Comparison of ENCODE assay signal across 21 cellular contexts in genomic region chr2:109419171-109419756, GRCh38.
"Had no signal": no experiment of that assay in that cellular context is flagged by ENCODE, and none has a peak within 500 bp of the region (broad histone marks: within the 10 kb centered on the region; RNA-seq: fewer than 3 reads in every experiment).

No MANE protein-coding gene starts in this region.

- H3K4me3 ChIP-seq: lung, smooth muscle cell, thyroid gland had no signal

- H3K4me1 ChIP-seq: parathyroid adenoma had no signal

- FAIRE-seq: endometrium, keratinocyte, TTC549 had no signal

- H3K36me3 ChIP-seq: thyroid gland, WERI-Rb-1 had no signal

- H3K4me1 Mint-ChIP-seq: activated naive CD8-positive, alpha-beta T cell treated with anti-CD3 and anti-CD28 coated beads, Interleukin-2, amount 10 ng/mL, durations not matched to agents 7 days and 5 days had no signal

- H3K9ac ChIP-seq: parathyroid adenoma had no signal

- H3K79me2 ChIP-seq: parathyroid adenoma had no signal

- H3K4me2 ChIP-seq: smooth muscle cell had no signal

- H3K9me3 ChIP-seq: thyroid gland had no signal

- H2AFZ ChIP-seq: parathyroid adenoma had no signal

- DNase-seq: activated CD4-positive, CD25-positive, alpha-beta regulatory T cell treated with anti-CD3 and anti-CD28 coated beads, Interleukin-2, amount 50 U/mL, for 72 hours; activated CD8-positive, alpha-beta memory T cell treated with anti-CD3 and anti-CD28 coated beads, Interleukin-2, amount 50 U/mL, for 4 hours; activated naive CD4-positive, alpha-beta T cell; activated naive CD8-positive, alpha-beta T cell treated with anti-CD3 and anti-CD28 coated beads, Interleukin-2, amount 10 ng/mL, durations not matched to agents 7 days and 5 days; activated T-cell treated with anti-CD3 and anti-CD28 coated beads, Interleukin-2, amount 50 U/mL, for 4 hours; effector CD4-positive, alpha-beta T cell; stimulated activated CD4-positive, alpha-beta T cell treated with anti-CD3 and anti-CD28 coated beads, Interleukin-4, amount 100 ng/mL, for 1 hour; stimulated activated naive CD8-positive, alpha-beta T cell treated with anti-CD3 and anti-CD28 coated beads, Interleukin-15, Interleukin-2, amounts not matched to agents 100 U/mL and 50 U/mL, for 24 hours; T-helper 1 cell; thyroid gland; WERI-Rb-1 had no signal

- H3K36me3 Mint-ChIP-seq: activated naive CD8-positive, alpha-beta T cell treated with anti-CD3 and anti-CD28 coated beads, Interleukin-2, amount 10 ng/mL, durations not matched to agents 7 days and 5 days; natural killer cell treated with Interleukin-12 subunit alpha and Interleukin-12 subunit beta and Interleukin-15 and Interleukin-18, amount 100 ng/mL, for 72 hours had no signal

- H3K27ac ChIP-seq: parathyroid adenoma, WERI-Rb-1 had no signal

- H3K27me3 ChIP-seq: thyroid gland had no signal

- H3K9me3 Mint-ChIP-seq: activated naive CD8-positive, alpha-beta T cell treated with anti-CD3 and anti-CD28 coated beads, Interleukin-2, amount 10 ng/mL, durations not matched to agents 7 days and 5 days; activated T-cell treated with anti-CD3 and anti-CD28 coated beads, Interleukin-2, amount 50 U/mL, for 4 hours; activated T-helper 2 cell treated with anti-CD3 and anti-CD28 coated beads, Interferon-gamma antibody, Interleukin-2, Interleukin-4, amounts not matched to agents 10 μg/mL and 5 μg/mL and 100 μg/mL, durations not matched to agents 14 hours and 24 hours and 36 hours; dendritic cell treated with granulocyte-macrophage colony-stimulating factor and Interleukin-4, amounts not matched to agents 40 ng/mL and 50 ng/mL, for 4 days; natural killer cell treated with Interleukin-12 subunit alpha and Interleukin-12 subunit beta and Interleukin-15 and Interleukin-18, amount 100 ng/mL, for 72 hours had no signal

- H3K27me3 Mint-ChIP-seq: activated naive CD8-positive, alpha-beta T cell treated with anti-CD3 and anti-CD28 coated beads, Interleukin-2, amount 10 ng/mL, durations not matched to agents 7 days and 5 days; dendritic cell treated with granulocyte-macrophage colony-stimulating factor and Interleukin-4, amounts not matched to agents 40 ng/mL and 50 ng/mL, for 4 days; natural killer cell treated with Interleukin-12 subunit alpha and Interleukin-12 subunit beta and Interleukin-15 and Interleukin-18, amount 100 ng/mL, for 72 hours had no signal

- H3K27ac Mint-ChIP-seq: activated naive CD8-positive, alpha-beta T cell treated with anti-CD3 and anti-CD28 coated beads, Interleukin-2, amount 10 ng/mL, durations not matched to agents 7 days and 5 days; activated T-helper 2 cell treated with anti-CD3 and anti-CD28 coated beads, Interferon-gamma antibody, Interleukin-2, Interleukin-4, amounts not matched to agents 10 μg/mL and 5 μg/mL and 100 μg/mL, durations not matched to agents 14 hours and 24 hours and 36 hours; dendritic cell treated with granulocyte-macrophage colony-stimulating factor and Interleukin-4, amounts not matched to agents 40 ng/mL and 50 ng/mL, for 4 days; natural killer cell treated with Interleukin-12 subunit alpha and Interleukin-12 subunit beta and Interleukin-15 and Interleukin-18, amount 100 ng/mL, for 72 hours had no signal

- H3K4me3 Mint-ChIP-seq: activated naive CD8-positive, alpha-beta T cell treated with anti-CD3 and anti-CD28 coated beads, Interleukin-2, amount 10 ng/mL, durations not matched to agents 7 days and 5 days; activated T-cell treated with anti-CD3 and anti-CD28 coated beads, Interleukin-2, amount 50 U/mL, for 4 hours; dendritic cell treated with granulocyte-macrophage colony-stimulating factor and Interleukin-4, amounts not matched to agents 40 ng/mL and 50 ng/mL, for 4 days; natural killer cell treated with Interleukin-12 subunit alpha and Interleukin-12 subunit beta and Interleukin-15 and Interleukin-18, amount 100 ng/mL, for 72 hours had no signal

- ATAC-seq: activated T-cell treated with anti-CD3 and anti-CD28 coated beads, Interleukin-2, amount 50 U/mL, for 4 hours; natural killer cell treated with Interleukin-12 subunit alpha and Interleukin-12 subunit beta and Interleukin-15 and Interleukin-18, amount 100 ng/mL, for 72 hours; sciatic nerve; stimulated activated naive CD8-positive, alpha-beta T cell treated with anti-CD3 and anti-CD28 coated beads, Interleukin-15, Interleukin-2, amounts not matched to agents 100 U/mL and 50 U/mL, for 24 hours had no signal
